ENCODE assay signal across 1 cellular context in the genomic region with DNA sequence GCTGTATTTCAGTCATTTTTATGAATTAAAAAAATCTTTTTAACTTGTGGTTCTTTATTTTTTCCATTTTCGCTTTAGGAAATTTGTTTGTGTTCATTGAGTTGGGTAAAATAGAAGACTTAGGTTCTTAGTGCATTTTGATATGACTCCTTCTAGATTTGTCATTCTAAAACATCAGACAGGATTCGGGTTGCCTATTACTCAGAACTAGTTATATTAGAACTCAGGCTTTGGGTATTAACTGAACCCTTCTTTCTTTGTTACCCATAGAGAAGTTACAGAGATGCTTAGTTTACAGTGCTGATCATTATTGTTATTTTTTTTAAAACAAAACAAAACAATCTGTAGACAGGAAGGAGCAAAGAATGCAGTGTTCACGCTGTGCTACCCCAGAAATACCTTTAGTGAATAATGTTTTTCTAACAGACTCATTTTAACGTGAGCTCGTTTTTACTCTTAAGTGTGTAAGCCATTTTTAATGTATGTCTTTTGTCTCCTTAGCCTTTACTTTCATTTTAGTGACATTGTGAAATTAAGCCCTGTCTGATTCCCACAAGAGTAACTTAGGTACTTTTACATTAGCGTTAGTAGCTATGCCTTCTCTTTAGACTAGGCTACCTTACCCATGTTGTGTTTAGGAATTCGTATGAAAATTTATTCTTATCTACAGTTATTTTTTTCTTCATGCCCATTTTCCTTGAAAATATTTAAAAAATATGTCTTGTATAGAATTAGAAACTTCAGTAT.
TF ChIP-seq lines count a peak whose summit lies in the region.

No MANE protein-coding gene starts in this region.

TF ChIP-seq in GM23338, 12 proteins besides CTCF, POLR2A, EP300 and RAD21:
- no peak for TF ChIP-seq EZH2phosphoT487 (IDR thresholded peaks at IDR 0.05; ENCODE audit: unreplicated experiment)
- TF ChIP-seq ZNF114 (CRISPR knock-in tag; IDR thresholded peaks at IDR 0.05), result no peak
- TF ChIP-seq, protein P1, sequence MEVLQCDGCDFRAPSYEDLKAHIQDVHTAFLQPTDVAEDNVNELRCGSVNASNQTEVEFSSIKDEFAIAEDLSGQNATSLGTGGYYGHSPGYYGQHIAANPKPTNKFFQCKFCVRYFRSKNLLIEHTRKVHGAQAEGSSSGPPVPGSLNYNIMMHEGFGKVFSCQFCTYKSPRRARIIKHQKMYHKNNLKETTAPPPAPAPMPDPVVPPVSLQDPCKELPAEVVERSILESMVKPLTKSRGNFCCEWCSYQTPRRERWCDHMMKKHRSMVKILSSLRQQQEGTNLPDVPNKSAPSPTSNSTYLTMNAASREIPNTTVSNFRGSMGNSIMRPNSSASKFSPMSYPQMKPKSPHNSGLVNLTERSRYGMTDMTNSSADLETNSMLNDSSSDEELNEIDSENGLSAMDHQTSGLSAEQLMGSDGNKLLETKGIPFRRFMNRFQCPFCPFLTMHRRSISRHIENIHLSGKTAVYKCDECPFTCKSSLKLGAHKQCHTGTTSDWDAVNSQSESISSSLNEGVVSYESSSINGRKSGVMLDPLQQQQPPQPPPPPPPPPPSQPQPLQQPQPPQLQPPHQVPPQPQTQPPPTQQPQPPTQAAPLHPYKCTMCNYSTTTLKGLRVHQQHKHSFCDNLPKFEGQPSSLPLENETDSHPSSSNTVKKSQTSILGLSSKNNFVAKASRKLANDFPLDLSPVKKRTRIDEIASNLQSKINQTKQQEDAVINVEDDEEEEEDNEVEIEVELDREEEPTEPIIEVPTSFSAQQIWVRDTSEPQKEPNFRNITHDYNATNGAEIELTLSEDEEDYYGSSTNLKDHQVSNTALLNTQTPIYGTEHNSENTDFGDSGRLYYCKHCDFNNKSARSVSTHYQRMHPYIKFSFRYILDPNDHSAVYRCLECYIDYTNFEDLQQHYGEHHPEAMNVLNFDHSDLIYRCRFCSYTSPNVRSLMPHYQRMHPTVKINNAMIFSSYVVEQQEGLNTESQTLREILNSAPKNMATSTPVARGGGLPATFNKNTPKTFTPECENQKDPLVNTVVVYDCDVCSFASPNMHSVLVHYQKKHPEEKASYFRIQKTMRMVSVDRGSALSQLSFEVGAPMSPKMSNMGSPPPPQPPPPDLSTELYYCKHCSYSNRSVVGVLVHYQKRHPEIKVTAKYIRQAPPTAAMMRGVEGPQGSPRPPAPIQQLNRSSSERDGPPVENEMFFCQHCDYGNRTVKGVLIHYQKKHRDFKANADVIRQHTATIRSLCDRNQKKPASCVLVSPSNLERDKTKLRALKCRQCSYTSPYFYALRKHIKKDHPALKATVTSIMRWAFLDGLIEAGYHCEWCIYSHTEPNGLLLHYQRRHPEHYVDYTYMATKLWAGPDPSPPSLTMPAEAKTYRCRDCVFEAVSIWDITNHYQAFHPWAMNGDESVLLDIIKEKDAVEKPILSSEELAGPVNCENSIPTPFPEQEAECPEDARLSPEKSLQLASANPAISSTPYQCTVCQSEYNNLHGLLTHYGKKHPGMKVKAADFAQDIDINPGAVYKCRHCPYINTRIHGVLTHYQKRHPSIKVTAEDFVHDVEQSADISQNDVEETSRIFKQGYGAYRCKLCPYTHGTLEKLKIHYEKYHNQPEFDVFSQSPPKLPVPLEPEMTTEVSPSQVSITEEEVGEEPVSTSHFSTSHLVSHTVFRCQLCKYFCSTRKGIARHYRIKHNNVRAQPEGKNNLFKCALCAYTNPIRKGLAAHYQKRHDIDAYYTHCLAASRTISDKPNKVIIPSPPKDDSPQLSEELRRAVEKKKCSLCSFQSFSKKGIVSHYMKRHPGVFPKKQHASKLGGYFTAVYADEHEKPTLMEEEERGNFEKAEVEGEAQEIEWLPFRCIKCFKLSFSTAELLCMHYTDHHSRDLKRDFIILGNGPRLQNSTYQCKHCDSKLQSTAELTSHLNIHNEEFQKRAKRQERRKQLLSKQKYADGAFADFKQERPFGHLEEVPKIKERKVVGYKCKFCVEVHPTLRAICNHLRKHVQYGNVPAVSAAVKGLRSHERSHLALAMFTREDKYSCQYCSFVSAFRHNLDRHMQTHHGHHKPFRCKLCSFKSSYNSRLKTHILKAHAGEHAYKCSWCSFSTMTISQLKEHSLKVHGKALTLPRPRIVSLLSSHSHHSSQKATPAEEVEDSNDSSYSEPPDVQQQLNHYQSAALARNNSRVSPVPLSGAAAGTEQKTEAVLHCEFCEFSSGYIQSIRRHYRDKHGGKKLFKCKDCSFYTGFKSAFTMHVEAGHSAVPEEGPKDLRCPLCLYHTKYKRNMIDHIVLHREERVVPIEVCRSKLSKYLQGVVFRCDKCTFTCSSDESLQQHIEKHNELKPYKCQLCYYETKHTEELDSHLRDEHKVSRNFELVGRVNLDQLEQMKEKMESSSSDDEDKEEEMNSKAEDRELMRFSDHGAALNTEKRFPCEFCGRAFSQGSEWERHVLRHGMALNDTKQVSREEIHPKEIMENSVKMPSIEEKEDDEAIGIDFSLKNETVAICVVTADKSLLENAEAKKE (CRISPR knock-in tag; IDR thresholded peaks at IDR 0.05), result no peak
- no peak for TF ChIP-seq EZH2 (IDR thresholded peaks at IDR 0.05; ENCODE audit: low read depth, unreplicated experiment)
- no peak for TF ChIP-seq STAT1 (IDR thresholded peaks at IDR 0.05; ENCODE audit: unreplicated experiment)
- no peak for TF ChIP-seq ZNF331 (CRISPR knock-in tag; IDR thresholded peaks at IDR 0.05; ENCODE audit: low read depth)
- TF ChIP-seq JUNB (IDR thresholded peaks at IDR 0.05; ENCODE audit: unreplicated experiment), result no peak
- TF ChIP-seq POLR2AphosphoS5 (IDR thresholded peaks at IDR 0.05; ENCODE audit: low read depth), result no peak
- TF ChIP-seq, protein P2, sequence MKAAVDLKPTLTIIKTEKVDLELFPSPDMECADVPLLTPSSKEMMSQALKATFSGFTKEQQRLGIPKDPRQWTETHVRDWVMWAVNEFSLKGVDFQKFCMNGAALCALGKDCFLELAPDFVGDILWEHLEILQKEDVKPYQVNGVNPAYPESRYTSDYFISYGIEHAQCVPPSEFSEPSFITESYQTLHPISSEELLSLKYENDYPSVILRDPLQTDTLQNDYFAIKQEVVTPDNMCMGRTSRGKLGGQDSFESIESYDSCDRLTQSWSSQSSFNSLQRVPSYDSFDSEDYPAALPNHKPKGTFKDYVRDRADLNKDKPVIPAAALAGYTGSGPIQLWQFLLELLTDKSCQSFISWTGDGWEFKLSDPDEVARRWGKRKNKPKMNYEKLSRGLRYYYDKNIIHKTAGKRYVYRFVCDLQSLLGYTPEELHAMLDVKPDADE (IDR thresholded peaks at IDR 0.05), result no peak
- TF ChIP-seq NANOG (IDR thresholded peaks at IDR 0.05; ENCODE audit: borderline replicate concordance), result no peak
- TF ChIP-seq, protein P3, sequence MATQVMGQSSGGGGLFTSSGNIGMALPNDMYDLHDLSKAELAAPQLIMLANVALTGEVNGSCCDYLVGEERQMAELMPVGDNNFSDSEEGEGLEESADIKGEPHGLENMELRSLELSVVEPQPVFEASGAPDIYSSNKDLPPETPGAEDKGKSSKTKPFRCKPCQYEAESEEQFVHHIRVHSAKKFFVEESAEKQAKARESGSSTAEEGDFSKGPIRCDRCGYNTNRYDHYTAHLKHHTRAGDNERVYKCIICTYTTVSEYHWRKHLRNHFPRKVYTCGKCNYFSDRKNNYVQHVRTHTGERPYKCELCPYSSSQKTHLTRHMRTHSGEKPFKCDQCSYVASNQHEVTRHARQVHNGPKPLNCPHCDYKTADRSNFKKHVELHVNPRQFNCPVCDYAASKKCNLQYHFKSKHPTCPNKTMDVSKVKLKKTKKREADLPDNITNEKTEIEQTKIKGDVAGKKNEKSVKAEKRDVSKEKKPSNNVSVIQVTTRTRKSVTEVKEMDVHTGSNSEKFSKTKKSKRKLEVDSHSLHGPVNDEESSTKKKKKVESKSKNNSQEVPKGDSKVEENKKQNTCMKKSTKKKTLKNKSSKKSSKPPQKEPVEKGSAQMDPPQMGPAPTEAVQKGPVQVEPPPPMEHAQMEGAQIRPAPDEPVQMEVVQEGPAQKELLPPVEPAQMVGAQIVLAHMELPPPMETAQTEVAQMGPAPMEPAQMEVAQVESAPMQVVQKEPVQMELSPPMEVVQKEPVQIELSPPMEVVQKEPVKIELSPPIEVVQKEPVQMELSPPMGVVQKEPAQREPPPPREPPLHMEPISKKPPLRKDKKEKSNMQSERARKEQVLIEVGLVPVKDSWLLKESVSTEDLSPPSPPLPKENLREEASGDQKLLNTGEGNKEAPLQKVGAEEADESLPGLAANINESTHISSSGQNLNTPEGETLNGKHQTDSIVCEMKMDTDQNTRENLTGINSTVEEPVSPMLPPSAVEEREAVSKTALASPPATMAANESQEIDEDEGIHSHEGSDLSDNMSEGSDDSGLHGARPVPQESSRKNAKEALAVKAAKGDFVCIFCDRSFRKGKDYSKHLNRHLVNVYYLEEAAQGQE (IDR thresholded peaks at IDR 0.05; ENCODE audit: unreplicated experiment), result no peak
- TF ChIP-seq CREB1 (CRISPR knock-in tag; IDR thresholded peaks at IDR 0.05; ENCODE audit: low read depth), result no peak
TF ChIP-seq in GM23338: peak in this region for 0.
